ENCODE assay signal across 2 cellular contexts in the genomic region with DNA sequence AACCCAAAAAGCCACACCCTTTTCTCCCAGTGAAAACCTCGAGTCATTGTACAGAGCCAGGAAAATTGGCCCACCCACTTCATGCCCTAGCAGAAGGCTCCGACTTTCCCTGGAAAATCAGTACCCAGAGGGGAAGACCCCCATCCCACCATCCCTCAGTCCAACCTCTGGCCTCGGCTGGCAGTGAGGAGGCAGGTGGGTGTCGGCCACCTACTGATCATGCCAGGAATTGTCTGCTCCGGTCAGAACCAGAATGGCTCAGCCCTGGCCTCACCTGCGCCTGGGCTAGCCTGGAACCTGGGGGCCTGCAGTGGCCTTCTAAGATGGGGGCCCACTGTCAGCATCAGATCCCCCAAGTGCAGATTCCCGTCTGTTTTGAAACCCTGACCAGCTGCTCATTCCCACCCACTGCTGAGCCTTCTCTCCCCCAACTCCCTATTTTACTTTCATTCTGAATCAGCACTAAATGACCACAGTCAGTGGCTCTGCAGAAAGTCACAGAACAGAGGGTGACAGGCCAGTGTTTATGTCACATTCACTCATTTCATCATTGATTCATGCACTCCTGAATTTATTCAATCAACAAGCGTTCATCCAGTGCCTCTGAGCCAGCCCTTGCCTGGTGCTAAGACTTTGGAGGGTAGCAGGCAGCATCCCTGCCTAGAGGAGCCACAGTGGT.
TF ChIP-seq lines count a peak whose summit lies in the region.

No MANE protein-coding gene starts in this region.

TF ChIP-seq in A549, 52 proteins besides CTCF, POLR2A, EP300 and RAD21:
- TF ChIP-seq, protein P1, sequence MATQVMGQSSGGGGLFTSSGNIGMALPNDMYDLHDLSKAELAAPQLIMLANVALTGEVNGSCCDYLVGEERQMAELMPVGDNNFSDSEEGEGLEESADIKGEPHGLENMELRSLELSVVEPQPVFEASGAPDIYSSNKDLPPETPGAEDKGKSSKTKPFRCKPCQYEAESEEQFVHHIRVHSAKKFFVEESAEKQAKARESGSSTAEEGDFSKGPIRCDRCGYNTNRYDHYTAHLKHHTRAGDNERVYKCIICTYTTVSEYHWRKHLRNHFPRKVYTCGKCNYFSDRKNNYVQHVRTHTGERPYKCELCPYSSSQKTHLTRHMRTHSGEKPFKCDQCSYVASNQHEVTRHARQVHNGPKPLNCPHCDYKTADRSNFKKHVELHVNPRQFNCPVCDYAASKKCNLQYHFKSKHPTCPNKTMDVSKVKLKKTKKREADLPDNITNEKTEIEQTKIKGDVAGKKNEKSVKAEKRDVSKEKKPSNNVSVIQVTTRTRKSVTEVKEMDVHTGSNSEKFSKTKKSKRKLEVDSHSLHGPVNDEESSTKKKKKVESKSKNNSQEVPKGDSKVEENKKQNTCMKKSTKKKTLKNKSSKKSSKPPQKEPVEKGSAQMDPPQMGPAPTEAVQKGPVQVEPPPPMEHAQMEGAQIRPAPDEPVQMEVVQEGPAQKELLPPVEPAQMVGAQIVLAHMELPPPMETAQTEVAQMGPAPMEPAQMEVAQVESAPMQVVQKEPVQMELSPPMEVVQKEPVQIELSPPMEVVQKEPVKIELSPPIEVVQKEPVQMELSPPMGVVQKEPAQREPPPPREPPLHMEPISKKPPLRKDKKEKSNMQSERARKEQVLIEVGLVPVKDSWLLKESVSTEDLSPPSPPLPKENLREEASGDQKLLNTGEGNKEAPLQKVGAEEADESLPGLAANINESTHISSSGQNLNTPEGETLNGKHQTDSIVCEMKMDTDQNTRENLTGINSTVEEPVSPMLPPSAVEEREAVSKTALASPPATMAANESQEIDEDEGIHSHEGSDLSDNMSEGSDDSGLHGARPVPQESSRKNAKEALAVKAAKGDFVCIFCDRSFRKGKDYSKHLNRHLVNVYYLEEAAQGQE (IDR thresholded peaks at IDR 0.05): no peak
- TF ChIP-seq NR3C1 (IDR thresholded peaks at IDR 0.05) (no peak), JUN (IDR thresholded peaks at IDR 0.05) (no peak), KDM5A (IDR thresholded peaks at IDR 0.05) (no peak), HOXA7 (CRISPR knock-in tag; IDR thresholded peaks at IDR 0.05) (no peak), PHF8 (IDR thresholded peaks at IDR 0.05; ENCODE audit: borderline replicate concordance, low read depth) (no peak)
- TF ChIP-seq, protein P2, sequence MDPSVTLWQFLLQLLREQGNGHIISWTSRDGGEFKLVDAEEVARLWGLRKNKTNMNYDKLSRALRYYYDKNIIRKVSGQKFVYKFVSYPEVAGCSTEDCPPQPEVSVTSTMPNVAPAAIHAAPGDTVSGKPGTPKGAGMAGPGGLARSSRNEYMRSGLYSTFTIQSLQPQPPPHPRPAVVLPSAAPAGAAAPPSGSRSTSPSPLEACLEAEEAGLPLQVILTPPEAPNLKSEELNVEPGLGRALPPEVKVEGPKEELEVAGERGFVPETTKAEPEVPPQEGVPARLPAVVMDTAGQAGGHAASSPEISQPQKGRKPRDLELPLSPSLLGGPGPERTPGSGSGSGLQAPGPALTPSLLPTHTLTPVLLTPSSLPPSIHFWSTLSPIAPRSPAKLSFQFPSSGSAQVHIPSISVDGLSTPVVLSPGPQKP (IDR thresholded peaks at IDR 0.05; ENCODE audit: low read depth, low read length): no peak

TF ChIP-seq in GM23338, 12 proteins besides CTCF, POLR2A, EP300 and RAD21:
- TF ChIP-seq, protein P1 (IDR thresholded peaks at IDR 0.05; ENCODE audit: unreplicated experiment): no peak
- no peak for TF ChIP-seq ZNF331 (CRISPR knock-in tag; IDR thresholded peaks at IDR 0.05; ENCODE audit: low read depth)
- no peak for TF ChIP-seq EZH2 (IDR thresholded peaks at IDR 0.05; ENCODE audit: low read depth, unreplicated experiment)
- TF ChIP-seq STAT1 (IDR thresholded peaks at IDR 0.05; ENCODE audit: unreplicated experiment): no peak
- TF ChIP-seq ZNF114 (CRISPR knock-in tag; IDR thresholded peaks at IDR 0.05): no peak
- TF ChIP-seq, protein P3, sequence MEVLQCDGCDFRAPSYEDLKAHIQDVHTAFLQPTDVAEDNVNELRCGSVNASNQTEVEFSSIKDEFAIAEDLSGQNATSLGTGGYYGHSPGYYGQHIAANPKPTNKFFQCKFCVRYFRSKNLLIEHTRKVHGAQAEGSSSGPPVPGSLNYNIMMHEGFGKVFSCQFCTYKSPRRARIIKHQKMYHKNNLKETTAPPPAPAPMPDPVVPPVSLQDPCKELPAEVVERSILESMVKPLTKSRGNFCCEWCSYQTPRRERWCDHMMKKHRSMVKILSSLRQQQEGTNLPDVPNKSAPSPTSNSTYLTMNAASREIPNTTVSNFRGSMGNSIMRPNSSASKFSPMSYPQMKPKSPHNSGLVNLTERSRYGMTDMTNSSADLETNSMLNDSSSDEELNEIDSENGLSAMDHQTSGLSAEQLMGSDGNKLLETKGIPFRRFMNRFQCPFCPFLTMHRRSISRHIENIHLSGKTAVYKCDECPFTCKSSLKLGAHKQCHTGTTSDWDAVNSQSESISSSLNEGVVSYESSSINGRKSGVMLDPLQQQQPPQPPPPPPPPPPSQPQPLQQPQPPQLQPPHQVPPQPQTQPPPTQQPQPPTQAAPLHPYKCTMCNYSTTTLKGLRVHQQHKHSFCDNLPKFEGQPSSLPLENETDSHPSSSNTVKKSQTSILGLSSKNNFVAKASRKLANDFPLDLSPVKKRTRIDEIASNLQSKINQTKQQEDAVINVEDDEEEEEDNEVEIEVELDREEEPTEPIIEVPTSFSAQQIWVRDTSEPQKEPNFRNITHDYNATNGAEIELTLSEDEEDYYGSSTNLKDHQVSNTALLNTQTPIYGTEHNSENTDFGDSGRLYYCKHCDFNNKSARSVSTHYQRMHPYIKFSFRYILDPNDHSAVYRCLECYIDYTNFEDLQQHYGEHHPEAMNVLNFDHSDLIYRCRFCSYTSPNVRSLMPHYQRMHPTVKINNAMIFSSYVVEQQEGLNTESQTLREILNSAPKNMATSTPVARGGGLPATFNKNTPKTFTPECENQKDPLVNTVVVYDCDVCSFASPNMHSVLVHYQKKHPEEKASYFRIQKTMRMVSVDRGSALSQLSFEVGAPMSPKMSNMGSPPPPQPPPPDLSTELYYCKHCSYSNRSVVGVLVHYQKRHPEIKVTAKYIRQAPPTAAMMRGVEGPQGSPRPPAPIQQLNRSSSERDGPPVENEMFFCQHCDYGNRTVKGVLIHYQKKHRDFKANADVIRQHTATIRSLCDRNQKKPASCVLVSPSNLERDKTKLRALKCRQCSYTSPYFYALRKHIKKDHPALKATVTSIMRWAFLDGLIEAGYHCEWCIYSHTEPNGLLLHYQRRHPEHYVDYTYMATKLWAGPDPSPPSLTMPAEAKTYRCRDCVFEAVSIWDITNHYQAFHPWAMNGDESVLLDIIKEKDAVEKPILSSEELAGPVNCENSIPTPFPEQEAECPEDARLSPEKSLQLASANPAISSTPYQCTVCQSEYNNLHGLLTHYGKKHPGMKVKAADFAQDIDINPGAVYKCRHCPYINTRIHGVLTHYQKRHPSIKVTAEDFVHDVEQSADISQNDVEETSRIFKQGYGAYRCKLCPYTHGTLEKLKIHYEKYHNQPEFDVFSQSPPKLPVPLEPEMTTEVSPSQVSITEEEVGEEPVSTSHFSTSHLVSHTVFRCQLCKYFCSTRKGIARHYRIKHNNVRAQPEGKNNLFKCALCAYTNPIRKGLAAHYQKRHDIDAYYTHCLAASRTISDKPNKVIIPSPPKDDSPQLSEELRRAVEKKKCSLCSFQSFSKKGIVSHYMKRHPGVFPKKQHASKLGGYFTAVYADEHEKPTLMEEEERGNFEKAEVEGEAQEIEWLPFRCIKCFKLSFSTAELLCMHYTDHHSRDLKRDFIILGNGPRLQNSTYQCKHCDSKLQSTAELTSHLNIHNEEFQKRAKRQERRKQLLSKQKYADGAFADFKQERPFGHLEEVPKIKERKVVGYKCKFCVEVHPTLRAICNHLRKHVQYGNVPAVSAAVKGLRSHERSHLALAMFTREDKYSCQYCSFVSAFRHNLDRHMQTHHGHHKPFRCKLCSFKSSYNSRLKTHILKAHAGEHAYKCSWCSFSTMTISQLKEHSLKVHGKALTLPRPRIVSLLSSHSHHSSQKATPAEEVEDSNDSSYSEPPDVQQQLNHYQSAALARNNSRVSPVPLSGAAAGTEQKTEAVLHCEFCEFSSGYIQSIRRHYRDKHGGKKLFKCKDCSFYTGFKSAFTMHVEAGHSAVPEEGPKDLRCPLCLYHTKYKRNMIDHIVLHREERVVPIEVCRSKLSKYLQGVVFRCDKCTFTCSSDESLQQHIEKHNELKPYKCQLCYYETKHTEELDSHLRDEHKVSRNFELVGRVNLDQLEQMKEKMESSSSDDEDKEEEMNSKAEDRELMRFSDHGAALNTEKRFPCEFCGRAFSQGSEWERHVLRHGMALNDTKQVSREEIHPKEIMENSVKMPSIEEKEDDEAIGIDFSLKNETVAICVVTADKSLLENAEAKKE (CRISPR knock-in tag; IDR thresholded peaks at IDR 0.05): no peak
- TF ChIP-seq NANOG (IDR thresholded peaks at IDR 0.05; ENCODE audit: borderline replicate concordance): no peak
- TF ChIP-seq EZH2phosphoT487 (IDR thresholded peaks at IDR 0.05; ENCODE audit: unreplicated experiment): no peak
- no peak for TF ChIP-seq CREB1 (CRISPR knock-in tag; IDR thresholded peaks at IDR 0.05; ENCODE audit: low read depth)
- TF ChIP-seq, protein P4, sequence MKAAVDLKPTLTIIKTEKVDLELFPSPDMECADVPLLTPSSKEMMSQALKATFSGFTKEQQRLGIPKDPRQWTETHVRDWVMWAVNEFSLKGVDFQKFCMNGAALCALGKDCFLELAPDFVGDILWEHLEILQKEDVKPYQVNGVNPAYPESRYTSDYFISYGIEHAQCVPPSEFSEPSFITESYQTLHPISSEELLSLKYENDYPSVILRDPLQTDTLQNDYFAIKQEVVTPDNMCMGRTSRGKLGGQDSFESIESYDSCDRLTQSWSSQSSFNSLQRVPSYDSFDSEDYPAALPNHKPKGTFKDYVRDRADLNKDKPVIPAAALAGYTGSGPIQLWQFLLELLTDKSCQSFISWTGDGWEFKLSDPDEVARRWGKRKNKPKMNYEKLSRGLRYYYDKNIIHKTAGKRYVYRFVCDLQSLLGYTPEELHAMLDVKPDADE (IDR thresholded peaks at IDR 0.05): no peak
- no peak for TF ChIP-seq JUNB (IDR thresholded peaks at IDR 0.05; ENCODE audit: unreplicated experiment)
- no peak for TF ChIP-seq POLR2AphosphoS5 (IDR thresholded peaks at IDR 0.05; ENCODE audit: low read depth)
